Comparison of ENCODE assay signal across 38 cellular contexts in genomic region chr16:7221157-7221556, GRCh38.
"Had no signal": no experiment of that assay in that cellular context is flagged by ENCODE, and none has a peak within 500 bp of the region (broad histone marks: within the 10 kb centered on the region; RNA-seq: fewer than 3 reads in every experiment).

No MANE protein-coding gene starts in this region.

- H3K27ac ChIP-seq: adrenal gland, ascending aorta, body of pancreas, brain microvascular endothelial cell, breast epithelium, cardiac muscle cell had no signal

- H3K4me3 Mint-ChIP-seq: activated naive CD4-positive, alpha-beta T cell treated with anti-CD3 and anti-CD28 coated beads for 36 hours; activated naive CD4-positive, alpha-beta T cell treated with anti-CD3 and anti-CD28 coated beads, Interleukin-2, amount 10 ng/mL, durations not matched to agents 7 days and 5 days; activated naive CD4-positive, alpha-beta T cell treated with anti-CD3 and anti-CD28 coated beads, Interleukin-2, amount 50 U/mL, for 24 hours; activated naive CD8-positive, alpha-beta T cell; activated naive CD8-positive, alpha-beta T cell treated with anti-CD3 and anti-CD28 coated beads for 36 hours; activated naive CD8-positive, alpha-beta T cell treated with anti-CD3 and anti-CD28 coated beads, Interleukin-2, amount 10 ng/mL, durations not matched to agents 7 days and 5 days; activated naive CD8-positive, alpha-beta T cell treated with anti-CD3 and anti-CD28 coated beads, Interleukin-2, amount 50 U/mL, for 24 hours; activated T-cell treated with anti-CD3 and anti-CD28 coated beads, Interleukin-2, amount 50 U/mL, for 4 hours; activated T-cell treated with anti-CD3 and anti-CD28 coated beads, Interleukin-2, amount 50 U/mL, for 72 hours; activated T-helper 1 cell treated with anti-CD3 and anti-CD28 coated beads, Interleukin-12 subunit alpha, Interleukin-12 subunit beta, Interleukin-2, Interleukin-4 antibody, amounts not matched to agents 30 ng/mL and 10 ng/mL and 1 ng/mL, durations not matched to agents 14 hours and 24 hours and 36 hours; activated T-helper 17 cell treated with anti-CD3 and anti-CD28 coated beads, Interleukin-2, amount 50 U/mL, for 72 hours; brain; central memory CD8-positive, alpha-beta T cell had no signal

- H3K27ac Mint-ChIP-seq: activated naive CD4-positive, alpha-beta T cell treated with anti-CD3 and anti-CD28 coated beads for 36 hours; activated naive CD4-positive, alpha-beta T cell treated with anti-CD3 and anti-CD28 coated beads, Interleukin-2, amount 10 ng/mL, durations not matched to agents 7 days and 5 days; activated naive CD4-positive, alpha-beta T cell treated with anti-CD3 and anti-CD28 coated beads, Interleukin-2, amount 50 U/mL, for 24 hours; activated naive CD4-positive, alpha-beta T cell treated with anti-CD3 and anti-CD28 coated beads, Interleukin-2, amount 50 U/mL, for 72 hours; activated naive CD8-positive, alpha-beta T cell; activated naive CD8-positive, alpha-beta T cell treated with anti-CD3 and anti-CD28 coated beads for 36 hours; activated naive CD8-positive, alpha-beta T cell treated with anti-CD3 and anti-CD28 coated beads, Interleukin-2, amount 10 ng/mL, durations not matched to agents 7 days and 5 days; activated naive CD8-positive, alpha-beta T cell treated with anti-CD3 and anti-CD28 coated beads, Interleukin-2, amount 50 U/mL, for 24 hours; activated T-cell treated with anti-CD3 and anti-CD28 coated beads, Interleukin-2, amount 50 U/mL, for 72 hours; activated T-helper 1 cell treated with anti-CD3 and anti-CD28 coated beads, Interleukin-12 subunit alpha, Interleukin-12 subunit beta, Interleukin-2, Interleukin-4 antibody, amounts not matched to agents 30 ng/mL and 10 ng/mL and 1 ng/mL, durations not matched to agents 14 hours and 24 hours and 36 hours; activated T-helper 17 cell treated with anti-CD3 and anti-CD28 coated beads, Interleukin-2, amount 50 U/mL, for 72 hours; activated T-helper 2 cell treated with anti-CD3 and anti-CD28 coated beads, Interferon-gamma antibody, Interleukin-2, Interleukin-4, amounts not matched to agents 10 μg/mL and 5 μg/mL and 100 μg/mL, durations not matched to agents 14 hours and 24 hours and 36 hours; brain had no signal

- H3K27me3 Mint-ChIP-seq: activated naive CD4-positive, alpha-beta T cell treated with anti-CD3 and anti-CD28 coated beads, Interleukin-2, amount 10 ng/mL, durations not matched to agents 7 days and 5 days; activated naive CD4-positive, alpha-beta T cell treated with anti-CD3 and anti-CD28 coated beads, Interleukin-2, amount 50 U/mL, for 24 hours; activated naive CD8-positive, alpha-beta T cell; activated naive CD8-positive, alpha-beta T cell treated with anti-CD3 and anti-CD28 coated beads for 36 hours; activated naive CD8-positive, alpha-beta T cell treated with anti-CD3 and anti-CD28 coated beads, Interleukin-2, amount 10 ng/mL, durations not matched to agents 7 days and 5 days; activated naive CD8-positive, alpha-beta T cell treated with anti-CD3 and anti-CD28 coated beads, Interleukin-2, amount 50 U/mL, for 24 hours; activated T-helper 17 cell treated with anti-CD3 and anti-CD28 coated beads, Interleukin-2, amount 50 U/mL, for 72 hours; central memory CD8-positive, alpha-beta T cell had no signal

- DNase-seq: activated effector memory CD4-positive, alpha-beta T cell treated with anti-CD3 and anti-CD28 coated beads, Interleukin-2, amount 50 U/mL, for 16 hours; activated effector memory CD4-positive, alpha-beta T cell treated with Interleukin-2 at 50 U/mL for 16 hours; activated gamma-delta T cell; activated gamma-delta T cell treated with Interleukin-2 at 50 U/mL for 16 hours; activated naive CD4-positive, alpha-beta T cell; activated naive CD4-positive, alpha-beta T cell treated with anti-CD3 and anti-CD28 coated beads for 36 hours; activated naive CD4-positive, alpha-beta T cell treated with anti-CD3 and anti-CD28 coated beads, Interleukin-2, amount 10 ng/mL, durations not matched to agents 7 days and 5 days; activated naive CD4-positive, alpha-beta T cell treated with anti-CD3 and anti-CD28 coated beads, Interleukin-2, amount 50 U/mL, for 16 hours; activated naive CD4-positive, alpha-beta T cell treated with Interleukin-2 at 50 U/mL for 16 hours; activated naive CD8-positive, alpha-beta T cell treated with anti-CD3 and anti-CD28 coated beads for 36 hours; activated naive CD8-positive, alpha-beta T cell treated with anti-CD3 and anti-CD28 coated beads, Interleukin-2, amount 10 ng/mL, durations not matched to agents 7 days and 5 days; activated naive CD8-positive, alpha-beta T cell treated with anti-CD3 and anti-CD28 coated beads, Interleukin-2, amount 50 U/mL, for 24 hours; activated T-cell treated with anti-CD3 and anti-CD28 coated beads, Interleukin-2, amount 50 U/mL, for 4 hours; activated T-cell treated with anti-CD3 and anti-CD28 coated beads, Interleukin-2, amount 50 U/mL, for 48 hours; activated T-cell treated with anti-CD3 and anti-CD28 coated beads, Interleukin-2, amount 50 U/mL, for 72 hours; adrenal gland; amniotic stem cell; amygdala; anterior cingulate cortex; aorta; body of pancreas; brain microvascular endothelial cell; caudate nucleus; central memory CD4-positive, alpha-beta T cell; cerebellar nuclear complex had no signal

- H3K4me3 ChIP-seq: adrenal gland, ascending aorta, body of pancreas, breast epithelium, cardiac muscle cell had no signal

- ATAC-seq: activated naive CD4-positive, alpha-beta T cell treated with anti-CD3 and anti-CD28 coated beads, Interleukin-2, amount 50 U/mL, for 72 hours; activated naive CD8-positive, alpha-beta T cell treated with anti-CD3 and anti-CD28 coated beads, Interleukin-2, amount 50 U/mL, for 24 hours; activated T-cell treated with anti-CD3 and anti-CD28 coated beads, Interleukin-2, amount 50 U/mL, for 4 hours; activated T-cell treated with anti-CD3 and anti-CD28 coated beads, Interleukin-2, amount 50 U/mL, for 72 hours; activated T-helper 17 cell treated with anti-CD3 and anti-CD28 coated beads, Interleukin-2, amount 50 U/mL, for 72 hours; body of pancreas had no signal

- H3K9me3 ChIP-seq: adrenal gland, ascending aorta, body of pancreas, breast epithelium had no signal

- H3K36me3 Mint-ChIP-seq: activated naive CD4-positive, alpha-beta T cell treated with anti-CD3 and anti-CD28 coated beads, Interleukin-2, amount 10 ng/mL, durations not matched to agents 7 days and 5 days; activated naive CD4-positive, alpha-beta T cell treated with anti-CD3 and anti-CD28 coated beads, Interleukin-2, amount 50 U/mL, for 24 hours; activated naive CD8-positive, alpha-beta T cell; activated naive CD8-positive, alpha-beta T cell treated with anti-CD3 and anti-CD28 coated beads for 36 hours; activated naive CD8-positive, alpha-beta T cell treated with anti-CD3 and anti-CD28 coated beads, Interleukin-2, amount 10 ng/mL, durations not matched to agents 7 days and 5 days; brain had no signal

- H3K4me1 ChIP-seq: adrenal gland, ascending aorta, body of pancreas, breast epithelium had no signal

- H3K4me1 Mint-ChIP-seq: activated naive CD4-positive, alpha-beta T cell treated with anti-CD3 and anti-CD28 coated beads, Interleukin-2, amount 10 ng/mL, durations not matched to agents 7 days and 5 days; activated naive CD4-positive, alpha-beta T cell treated with anti-CD3 and anti-CD28 coated beads, Interleukin-2, amount 50 U/mL, for 24 hours; activated naive CD8-positive, alpha-beta T cell treated with anti-CD3 and anti-CD28 coated beads for 36 hours; activated naive CD8-positive, alpha-beta T cell treated with anti-CD3 and anti-CD28 coated beads, Interleukin-2, amount 10 ng/mL, durations not matched to agents 7 days and 5 days; activated naive CD8-positive, alpha-beta T cell treated with anti-CD3 and anti-CD28 coated beads, Interleukin-2, amount 50 U/mL, for 24 hours; activated T-helper 17 cell treated with anti-CD3 and anti-CD28 coated beads, Interleukin-2, amount 50 U/mL, for 72 hours; central memory CD8-positive, alpha-beta T cell had no signal

- FAIRE-seq: astrocyte, bronchial epithelial cell had no signal
